In genomic region chr2:101012706-101013181, GRCh38 we compare ENCODE assay signal across 8 cellular contexts. TPM values are rescaled to one million over a fixed set of nuclear protein-coding genes. Genes with fewer than 3 reads are reported as not detected.
DNase-seq lines count a peak whose midpoint lies in the region; ATAC-seq, FAIRE-seq and TF ChIP-seq lines count a peak whose summit lies in the region.

No MANE protein-coding gene starts in this region.

- no peak for TF ChIP-seq EP300 in GM12878 (IDR thresholded peaks at IDR 0.05; ENCODE audit: borderline replicate concordance in 1 of 2, control insufficient read depth in 1 of 2, low read depth in 2 of 2, low read length in 2 of 2)

- RAD21 ChIA-PET in GM12878 (lab: Charles Lee; ENCODE audit: unreplicated experiment): interaction anchor here (0.6 to 1.8 kb wide), 14 partner anchors 11 to 1228 kb away, joined by 3 to 17 read pairs (median 4); partner anchors contain the start of genes RPL31 and TBC1D8

- 30% methylated on average over 5 of the region's 5 CpGs for WGBS in GM12878 (ENCODE audit: insufficient coverage, insufficient replicate concordance, low lambda C conversion rate, missing lambda C conversion rate)

- in situ Hi-C loops in GM12878 (cut with MboI): no loop called here

- no peak for TF ChIP-seq POLR2A in GM12878 (IDR thresholded peaks at IDR 0.05; ENCODE audit: low read depth, low read length)

- no peak for FAIRE-seq in GM12878 (lab: Jason Lieb, UNC)
- FAIRE-seq in kidney (lab: Jason Lieb, UNC): no peak

- intact Hi-C loops in GM12878 (cut with micrococcal nuclease; ENCODE audit: unreplicated experiment) (loop anchor here (1.0 to 10.0 kb wide), 5 partner anchors 52 to 392 kb away; partner anchors contain the start of gene CNOT11), kidney (cut with DNase I) (no loop called here)

- DNase-seq in Ammon's horn (ENCODE audit: low spot score) (peak; percentile 43), GM06990 (ENCODE audit: extremely low read depth, insufficient read length) (no peak), NCI-H460 (ENCODE audit: extremely low read depth, low read depth) (peak; percentile 33), GM12878 (ENCODE audit: low read depth, low spot score) (no peak), kidney (no peak)
- DNase-seq in activated CD4-positive, CD25-positive, alpha-beta regulatory T cell treated with anti-CD3 and anti-CD28 coated beads, Interleukin-2, amount 50 U/mL, for 72 hours: no peak

- peaks cover 17% of the 10 kb centered on the region for H3K4me1 ChIP-seq in GM12878 (ENCODE audit: control insufficient read depth, insufficient read depth, low read length)
- no peaks in the 10 kb centered on the region for H3K4me1 ChIP-seq in kidney (ENCODE audit: control insufficient read depth in 1 of 2, insufficient read depth in 1 of 2, low read depth in 1 of 2, low read length in 2 of 2)

- H3K36me3 Mint-ChIP-seq in stimulated activated naive CD8-positive, alpha-beta T cell treated with anti-CD3 and anti-CD28 coated beads, Interleukin-15, Interleukin-2, amounts not matched to agents 100 ng/mL and 50 ng/mL, for 24 hours (ENCODE audit: low read depth): peaks cover 54% of the 10 kb centered on the region

- H3K4me1 Mint-ChIP-seq in stimulated activated naive CD8-positive, alpha-beta T cell treated with anti-CD3 and anti-CD28 coated beads, Interleukin-15, Interleukin-2, amounts not matched to agents 100 ng/mL and 50 ng/mL, for 24 hours (ENCODE audit: low read depth): peaks cover 20% of the 10 kb centered on the region

- H3K9me3 Mint-ChIP-seq in stimulated activated naive CD8-positive, alpha-beta T cell treated with anti-CD3 and anti-CD28 coated beads, Interleukin-15, Interleukin-2, amounts not matched to agents 100 ng/mL and 50 ng/mL, for 24 hours: no peaks in the 10 kb centered on the region

- H2AFZ ChIP-seq in GM12878 (ENCODE audit: control insufficient read depth, low read depth, low read length): no peak overlapping the region

- SMC1A ChIA-PET in GM12878 (lab: Charles Lee; ENCODE audit: uncharacterized antibody, unreplicated experiment): interaction anchor here (0.6 to 1.5 kb wide), 25 partner anchors 9 to 1453 kb away, joined by 3 to 21 read pairs (median 4); partner anchors contain the start of genes RNF149, RPL31 and TBC1D8

- H3K9ac ChIP-seq in GM12878 (ENCODE audit: control insufficient read depth, insufficient read depth, low read length) (no peak overlapping the region), kidney (ENCODE audit: low read length in 2 of 2) (no peak overlapping the region)

- POLR2A ChIA-PET in GM12878 (lab: Charles Lee): interaction anchor here (0.5 to 1.3 kb wide), 4 partner anchors 9 to 507 kb away, joined by 3 to 8 read pairs (median 5); partner anchors contain the start of gene RPL31

- peak overlapping the region; percentile 1 for H3K27ac Mint-ChIP-seq in stimulated activated naive CD8-positive, alpha-beta T cell treated with anti-CD3 and anti-CD28 coated beads, Interleukin-15, Interleukin-2, amounts not matched to agents 100 ng/mL and 50 ng/mL, for 24 hours

- TF ChIP-seq CTCF in GM06990 (IDR thresholded peaks at IDR 0.05; ENCODE audit: insufficient read depth, low read length, poor library complexity, severe bottlenecking) (peak; percentile 53), GM12878 (IDR thresholded peaks at IDR 0.05 in 2 of 3, conservative IDR thresholded peaks at IDR 0.05 in 1 of 3; ENCODE audit: control insufficient read depth in 2 of 3, extremely low read depth in 1 of 3, insufficient read depth in 1 of 3, low read depth in 3 of 3, low read length in 3 of 3) (peak; percentile 60 to 72 (median 71)), kidney (IDR thresholded peaks at IDR 0.05; ENCODE audit: borderline replicate concordance, extremely low read depth, insufficient read depth) (peak; percentile 77)

- H3K27me3 ChIP-seq in GM06990 (replicated peaks; ENCODE audit: control insufficient read depth, insufficient read depth, low read length): no peaks in the 10 kb centered on the region
- H3K27me3 ChIP-seq in GM12878 (replicated peaks in 1 of 2; ENCODE audit: control insufficient read depth in 2 of 2, insufficient read depth in 2 of 2, low read length in 1 of 2): no peaks in the 10 kb centered on the region

- peak overlapping the region; percentile 81 for H3K4me2 ChIP-seq in GM12878 (ENCODE audit: control insufficient read depth, insufficient read depth)

- H3K4me3 ChIP-seq in GM06990 (replicated peaks; ENCODE audit: low read depth, low read length) (no peak overlapping the region), GM12878 (no peak overlapping the region), kidney (ENCODE audit: low read length in 2 of 2) (no peak overlapping the region)

- no peaks in the 10 kb centered on the region for H4K20me1 ChIP-seq in GM12878 (ENCODE audit: control insufficient read depth, insufficient read depth)

- CTCF ChIA-PET in GM12878 (lab: Yijun Ruan, JAX): interaction anchor here (0.6 to 2.1 kb wide), 31 partner anchors 10 to 639 kb away, joined by 3 to 30 read pairs (median 4); partner anchors contain the start of genes CNOT11 and RPL31

- TF ChIP-seq RAD21 in GM12878 (IDR thresholded peaks at IDR 0.05; ENCODE audit: insufficient read depth, low read depth, low read length): peak; percentile 83

- no peak overlapping the region for H3K4me3 Mint-ChIP-seq in stimulated activated naive CD8-positive, alpha-beta T cell treated with anti-CD3 and anti-CD28 coated beads, Interleukin-15, Interleukin-2, amounts not matched to agents 100 ng/mL and 50 ng/mL, for 24 hours

- H3K36me3 ChIP-seq in GM06990 (ENCODE audit: control insufficient read depth, insufficient read depth, low read length) (peaks cover 6% of the 10 kb centered on the region), GM12878 (ENCODE audit: control insufficient read depth in 2 of 2, insufficient read depth in 2 of 2, low read length in 1 of 2) (peaks cover 2 to 9% of the 10 kb centered on the region in 2 experiments), kidney (ENCODE audit: control insufficient read depth in 1 of 2, insufficient read depth in 2 of 2, low read length in 2 of 2) (peaks cover 4 to 8% of the 10 kb centered on the region in 2 donors)

- no peaks in the 10 kb centered on the region for H3K27me3 Mint-ChIP-seq in stimulated activated naive CD8-positive, alpha-beta T cell treated with anti-CD3 and anti-CD28 coated beads, Interleukin-15, Interleukin-2, amounts not matched to agents 100 ng/mL and 50 ng/mL, for 24 hours

- no TSS peak for BruUV-seq in GM12878 (replicated peaks; lab: Mats Ljungman, UMichigan)

- ATAC-seq in GM12878: no peak
- no peak for ATAC-seq in HG03039 (IDR thresholded peaks at IDR 0.05; ENCODE audit: unreplicated experiment)

- H3K79me2 ChIP-seq in GM12878 (ENCODE audit: control insufficient read depth, insufficient read depth, low read length): peaks cover 4% of the 10 kb centered on the region

- H3K9me3 ChIP-seq in GM12878 (replicated peaks; ENCODE audit: control insufficient read depth, insufficient read depth, low read length): peaks cover 3% of the 10 kb centered on the region; the same call in 1 of the 3 replicates
- no peaks in the 10 kb centered on the region for H3K9me3 ChIP-seq in kidney (ENCODE audit: control insufficient read depth in 1 of 2, low read length in 2 of 2)

- H3K27ac ChIP-seq in GM12878 (ENCODE audit: control insufficient read depth, insufficient read depth) (peak overlapping the region; percentile 83), kidney (ENCODE audit: low read depth in 2 of 2, low read length in 2 of 2) (no peak overlapping the region)

TF ChIP-seq in GM12878, 131 proteins besides CTCF, POLR2A, EP300 and RAD21 (continues in another document):
- TF ChIP-seq NFYA (IDR thresholded peaks at IDR 0.05; ENCODE audit: borderline replicate concordance, low read depth, low read length) (no peak), DPF2 (IDR thresholded peaks at IDR 0.05) (no peak), CHD4 (IDR thresholded peaks at IDR 0.05) (no peak), PAX8 (IDR thresholded peaks at IDR 0.05) (no peak)

RNA-seq across cellular contexts. Expression of gene RPL31, which starts 10.7 kb away (rescaled TPM):
- 2,918 and 3,119 TPM in 2 replicates for total RNA-seq in NCI-H460 (2014; rRNA removed; shearing (Covaris generic))
- 348 and 369 TPM in 2 replicates for polyA plus RNA-seq in NCI-H460 (2014; cell fraction: nucleus; rRNA removed)
- total RNA-seq in GM12878 (2013; cell fraction: nucleolus; rRNA removed): 506 and 558 TPM in 2 replicates
- total RNA-seq in GM12878 (2014; rRNA removed) (1,643 and 1,672 TPM in 2 replicates), GM12878 (2014; rRNA removed; fragmentation: Illumina TruSeq; extraction: Trizol) (2,010 and 2,119 TPM in 2 replicates), GM12878 (2021) (1,730 and 1,880 TPM in 2 replicates), kidney (1,182 TPM)
- polyA plus RNA-seq in GM12878 (2011; ENCODE audit: low read depth): 4,017 TPM
- polyA plus RNA-seq in GM12878 (2011; rRNA removed) (2,588 and 2,966 TPM in 2 replicates), GM12878 (2014; fragmentation: Illumina TruSeq; extraction: Trizol) (2,219 and 2,318 TPM in 2 replicates), GM12878 (2014; fragmentation: Nextera tagmentation; extraction: Ambion mirVana) (1,000 to 10,000 TPM; 5,836 to 8,551 TPM), GM12878 (2014; rRNA removed) (2,664 and 2,752 TPM in 2 replicates), GM12878 (2016; fragmentation: Nextera tagmentation; extraction: Ambion mirVana) (1,000 to 10,000 TPM; 2,013 to 2,197 TPM), kidney (ENCODE audit: insufficient read depth, low read depth, low replicate concordance) (2,844 TPM)
- 1,434 and 1,651 TPM in 2 replicates for polyA plus RNA-seq in GM12878 (2011; cell fraction: cytosol; rRNA removed)
- polyA plus RNA-seq in GM12878 (2011; cell fraction: nucleus; rRNA removed): 583 and 722 TPM in 2 replicates
- polyA plus RNA-seq in GM12878 (2012): 7,976 and 8,679 TPM in 2 replicates
- polyA minus RNA-seq in GM12878 (2011; rRNA and poly(A)+ RNA removed): 294 and 425 TPM in 2 replicates
- polyA minus RNA-seq in GM12878 (2011; cell fraction: cytosol; rRNA and poly(A)+ RNA removed): 148 and 188 TPM in 2 replicates
- polyA minus RNA-seq in GM12878 (2011; cell fraction: nucleus; rRNA and poly(A)+ RNA removed): 104 and 147 TPM in 2 replicates

Comparison
In these comparisons a context has a peak if more than half of its experiments do, and no peak if none do; other contexts are left out.
1. DNase-seq: peak in Ammon's horn (single experiment) and NCI-H460 (single experiment); none in GM06990 (single experiment), GM12878 (single experiment), kidney (single experiment) and activated CD4-positive, CD25-positive, alpha-beta regulatory T cell treated with anti-CD3 and anti-CD28 coated beads, Interleukin-2, amount 50 U/mL, for 72 hours (single experiment).
2. Peak in every context shown above with its lines, with median percentiles within 50 percentile points of each other: CTCF ChIP-seq.